In genomic region chr13:84433024-84433423, GRCh38 we compare ENCODE assay signal across 19 cellular contexts.
DNase-seq lines count a peak whose midpoint lies in the region; ATAC-seq, FAIRE-seq and TF ChIP-seq lines count a peak whose summit lies in the region.
"Had no signal": no experiment of that assay in that cellular context is flagged by ENCODE, and none has a peak within 500 bp of the region (broad histone marks: within the 10 kb centered on the region; RNA-seq: fewer than 3 reads in every experiment).

No MANE protein-coding gene starts in this region.

- ATAC-seq in natural killer cell treated with Interleukin-12 subunit alpha and Interleukin-12 subunit beta and Interleukin-15 and Interleukin-18, amount 100 ng/mL, for 72 hours, result no peak
- no peak for ATAC-seq in activated CD8-positive, alpha-beta memory T cell treated with anti-CD3 and anti-CD28 coated beads, Interleukin-2, amount 10 ng/mL, durations not matched to agents 7 days and 5 days
- ATAC-seq: HepG2 had no signal

- H3K9me3 ChIP-seq in astrocyte (ENCODE audit: insufficient read depth, low read depth, low read length) (no peaks in the 10 kb centered on the region), right atrium auricular region (no peaks in the 10 kb centered on the region)

- no peaks in the 10 kb centered on the region for H3K36me3 Mint-ChIP-seq in astrocyte (ENCODE audit: low read depth, unreplicated experiment)
- H3K36me3 Mint-ChIP-seq in natural killer cell treated with Interleukin-12 subunit alpha and Interleukin-12 subunit beta and Interleukin-15 and Interleukin-18, amount 100 ng/mL, for 72 hours, result no peaks in the 10 kb centered on the region
- H3K36me3 Mint-ChIP-seq in activated CD8-positive, alpha-beta memory T cell treated with anti-CD3 and anti-CD28 coated beads, Interleukin-2, amount 10 ng/mL, durations not matched to agents 7 days and 5 days, result no peaks in the 10 kb centered on the region
- H3K36me3 Mint-ChIP-seq: brain had no signal

- H2AFZ ChIP-seq in ACC112 (ENCODE audit: low read length, unreplicated experiment) (no peak overlapping the region), astrocyte (ENCODE audit: low read depth, low read length) (no peak overlapping the region)

- H3K4me3 ChIP-seq in ACC112 (ENCODE audit: low read depth, low read length) (no peak overlapping the region), astrocyte (ENCODE audit: insufficient read depth, low read depth, low read length) (no peak overlapping the region), right atrium auricular region (no peak overlapping the region)

- H3K4me2 ChIP-seq in astrocyte (ENCODE audit: low read length), result no peak overlapping the region

- peaks cover 34% of the 10 kb centered on the region for H3K4me1 Mint-ChIP-seq in astrocyte (ENCODE audit: low read depth, unreplicated experiment)
- no peaks in the 10 kb centered on the region for H3K4me1 Mint-ChIP-seq in natural killer cell treated with Interleukin-12 subunit alpha and Interleukin-12 subunit beta and Interleukin-15 and Interleukin-18, amount 100 ng/mL, for 72 hours (ENCODE audit: low read depth in 2 of 2)
- H3K4me1 Mint-ChIP-seq in activated CD8-positive, alpha-beta memory T cell treated with anti-CD3 and anti-CD28 coated beads, Interleukin-2, amount 10 ng/mL, durations not matched to agents 7 days and 5 days, result no peaks in the 10 kb centered on the region

- TF ChIP-seq CTCF in astrocyte (IDR thresholded peaks at IDR 0.05; ENCODE audit: insufficient read depth, low read depth, low read length) (no peak), right atrium auricular region (IDR thresholded peaks at IDR 0.05) (no peak)

- H3K27ac ChIP-seq in ACC112 (ENCODE audit: low read depth, low read length) (peak overlapping the region; percentile 39; the same call in 1 of the 2 replicates), astrocyte (ENCODE audit: low read depth, low read length) (peak overlapping the region; percentile 84), right atrium auricular region (no peak overlapping the region)

- no peaks in the 10 kb centered on the region for H3K27me3 Mint-ChIP-seq in astrocyte (ENCODE audit: low read depth, unreplicated experiment)
- no peaks in the 10 kb centered on the region for H3K27me3 Mint-ChIP-seq in natural killer cell treated with Interleukin-12 subunit alpha and Interleukin-12 subunit beta and Interleukin-15 and Interleukin-18, amount 100 ng/mL, for 72 hours
- H3K27me3 Mint-ChIP-seq in activated CD8-positive, alpha-beta memory T cell treated with anti-CD3 and anti-CD28 coated beads, Interleukin-2, amount 10 ng/mL, durations not matched to agents 7 days and 5 days, result no peaks in the 10 kb centered on the region
- H3K27me3 Mint-ChIP-seq: brain; stimulated activated naive CD8-positive, alpha-beta T cell treated with anti-CD3 and anti-CD28 coated beads, Interleukin-15, Interleukin-2, amounts not matched to agents 100 ng/mL and 50 ng/mL, for 24 hours had no signal

- H3K27me3 ChIP-seq in ACC112 (ENCODE audit: insufficient read depth, low read length) (no peaks in the 10 kb centered on the region), astrocyte (ENCODE audit: insufficient read depth, low read length) (no peaks in the 10 kb centered on the region), right atrium auricular region (no peaks in the 10 kb centered on the region)

- no peaks in the 10 kb centered on the region for H4K20me1 ChIP-seq in astrocyte (ENCODE audit: insufficient read depth, low read length)

- peak overlapping the region; percentile 92 for H3K27ac Mint-ChIP-seq in astrocyte (ENCODE audit: unreplicated experiment)
- no peak overlapping the region for H3K27ac Mint-ChIP-seq in natural killer cell treated with Interleukin-12 subunit alpha and Interleukin-12 subunit beta and Interleukin-15 and Interleukin-18, amount 100 ng/mL, for 72 hours
- no peak overlapping the region for H3K27ac Mint-ChIP-seq in activated CD8-positive, alpha-beta memory T cell treated with anti-CD3 and anti-CD28 coated beads, Interleukin-2, amount 10 ng/mL, durations not matched to agents 7 days and 5 days
- H3K27ac Mint-ChIP-seq: brain; stimulated activated naive CD8-positive, alpha-beta T cell treated with anti-CD3 and anti-CD28 coated beads, Interleukin-15, Interleukin-2, amounts not matched to agents 100 ng/mL and 50 ng/mL, for 24 hours had no signal

- peak; percentile 64 for DNase-seq in HS-5 (ENCODE audit: low read depth)
- peak; percentile 93 for DNase-seq in astrocyte (ENCODE audit: low read depth)
- peak; percentile 50 for DNase-seq in glomerular visceral epithelial cell (ENCODE audit: extremely low spot score)
- DNase-seq in right atrium auricular region (ENCODE audit: low spot score), result no peak
- no peak for DNase-seq in natural killer cell treated with Interleukin-12 subunit alpha and Interleukin-12 subunit beta and Interleukin-15 and Interleukin-18, amount 100 ng/mL, for 72 hours (ENCODE audit: low spot score)
- no peak for DNase-seq in amygdala (lab: John Stamatoyannopoulos, UW)
- DNase-seq in activated CD8-positive, alpha-beta memory T cell treated with anti-CD3 and anti-CD28 coated beads, Interleukin-2, amount 10 ng/mL, durations not matched to agents 7 days and 5 days, result no peak
- DNase-seq: activated CD4-positive, alpha-beta T cell treated with anti-CD3 and anti-CD28 coated beads for 4 hours; activated naive CD4-positive, alpha-beta T cell; COR-L47; kidney; midbrain; NCI-H2029 treated with DMSO at 0.1 percent for 48 hours; NCI-H526; retina had no signal

- peaks cover 18% of the 10 kb centered on the region for H3K4me1 ChIP-seq in ACC112 (ENCODE audit: control insufficient read depth, insufficient read depth, low read length, unreplicated experiment)
- peaks cover 24% of the 10 kb centered on the region for H3K4me1 ChIP-seq in astrocyte (ENCODE audit: insufficient read depth, low read length)
- H3K4me1 ChIP-seq in right atrium auricular region, result no peaks in the 10 kb centered on the region

- FAIRE-seq in astrocyte (lab: Jason Lieb, UNC), result peak; percentile 66
- FAIRE-seq: HepG2 had no signal

- H3K9me3 Mint-ChIP-seq in astrocyte (ENCODE audit: unreplicated experiment), result peaks cover 2% of the 10 kb centered on the region
- peaks cover 3% of the 10 kb centered on the region for H3K9me3 Mint-ChIP-seq in natural killer cell treated with Interleukin-12 subunit alpha and Interleukin-12 subunit beta and Interleukin-15 and Interleukin-18, amount 100 ng/mL, for 72 hours
- no peaks in the 10 kb centered on the region for H3K9me3 Mint-ChIP-seq in activated CD8-positive, alpha-beta memory T cell treated with anti-CD3 and anti-CD28 coated beads, Interleukin-2, amount 10 ng/mL, durations not matched to agents 7 days and 5 days (ENCODE audit: low read depth)
- H3K9me3 Mint-ChIP-seq: stimulated activated naive CD8-positive, alpha-beta T cell treated with anti-CD3 and anti-CD28 coated beads, Interleukin-15, Interleukin-2, amounts not matched to agents 100 ng/mL and 50 ng/mL, for 24 hours had no signal

- H3K9ac ChIP-seq in astrocyte (ENCODE audit: low read length), result no peak overlapping the region

- H3K36me3 ChIP-seq in ACC112 (ENCODE audit: insufficient read depth, low read length) (no peaks in the 10 kb centered on the region), astrocyte (ENCODE audit: insufficient read depth, low read length) (no peaks in the 10 kb centered on the region), right atrium auricular region (no peaks in the 10 kb centered on the region)

- H3K4me3 Mint-ChIP-seq in astrocyte (ENCODE audit: unreplicated experiment), result no peak overlapping the region
- no peak overlapping the region for H3K4me3 Mint-ChIP-seq in natural killer cell treated with Interleukin-12 subunit alpha and Interleukin-12 subunit beta and Interleukin-15 and Interleukin-18, amount 100 ng/mL, for 72 hours
- no peak overlapping the region for H3K4me3 Mint-ChIP-seq in activated CD8-positive, alpha-beta memory T cell treated with anti-CD3 and anti-CD28 coated beads, Interleukin-2, amount 10 ng/mL, durations not matched to agents 7 days and 5 days
- H3K4me3 Mint-ChIP-seq: brain; stimulated activated naive CD8-positive, alpha-beta T cell treated with anti-CD3 and anti-CD28 coated beads, Interleukin-15, Interleukin-2, amounts not matched to agents 100 ng/mL and 50 ng/mL, for 24 hours had no signal

- CTCF ChIA-PET in activated CD8-positive, alpha-beta memory T cell treated with anti-CD3 and anti-CD28 coated beads, Interleukin-2, amount 10 ng/mL, durations not matched to agents 7 days and 5 days (lab: Charles Lee), result no interaction called here

- H3K79me2 ChIP-seq in ACC112 (ENCODE audit: control insufficient read depth, insufficient read depth, low read length, unreplicated experiment) (no peaks in the 10 kb centered on the region), astrocyte (ENCODE audit: insufficient read depth, low read length) (no peaks in the 10 kb centered on the region)

Comparison
In these comparisons a context has a peak if more than half of its experiments do, and no peak if none do; other contexts are left out.
1. H3K27ac ChIP-seq: peak in ACC112 (single experiment) and astrocyte (single experiment); none in right atrium auricular region (0 of 2).
2. DNase-seq: peak in HS-5 (single experiment), astrocyte (single experiment) and glomerular visceral epithelial cell (single experiment); none in right atrium auricular region (single experiment), natural killer cell treated with Interleukin-12 subunit alpha and Interleukin-12 subunit beta and Interleukin-15 and Interleukin-18, amount 100 ng/mL, for 72 hours (single experiment), amygdala (0 of 56) and activated CD8-positive, alpha-beta memory T cell treated with anti-CD3 and anti-CD28 coated beads, Interleukin-2, amount 10 ng/mL, durations not matched to agents 7 days and 5 days (single experiment).